In genomic region chr16:70708381-70709253, GRCh38 we compare ENCODE assay signal across 18 cellular contexts. TPM values are rescaled to one million over a fixed set of nuclear protein-coding genes. Genes with fewer than 3 reads are reported as not detected.
A peak's percentile ranks its signal among the peaks of the same experiment; 100 is the strongest.
DNase-seq lines count a peak whose midpoint lies in the region; FAIRE-seq and TF ChIP-seq lines count a peak whose summit lies in the region.
"Had no signal": no experiment of that assay in that cellular context is flagged by ENCODE, and none has a peak within 500 bp of the region (broad histone marks: within the 10 kb centered on the region; RNA-seq: fewer than 3 reads in every experiment).

No MANE protein-coding gene starts in this region.

- H3K9me3 Mint-ChIP-seq in activated CD4-positive, alpha-beta T cell treated with anti-CD3 and anti-CD28 coated beads, Interleukin-2, amount 10 ng/mL, durations not matched to agents 7 days and 5 days, result no peaks in the 10 kb centered on the region
- H3K9me3 Mint-ChIP-seq in neural crest cell (no peaks in the 10 kb centered on the region), type B pancreatic cell (peaks cover 4% of the 10 kb centered on the region)
- H3K9me3 Mint-ChIP-seq: activated T-cell treated with anti-CD3 and anti-CD28 coated beads, Interleukin-2, amount 50 U/mL, for 4 hours; naive thymus-derived CD8-positive, alpha-beta T cell had no signal

- H3K4me3 Mint-ChIP-seq in activated CD4-positive, alpha-beta T cell treated with anti-CD3 and anti-CD28 coated beads, Interleukin-2, amount 10 ng/mL, durations not matched to agents 7 days and 5 days, result no peak overlapping the region
- H3K4me3 Mint-ChIP-seq in neural crest cell, result no peak overlapping the region
- H3K4me3 Mint-ChIP-seq in type B pancreatic cell, result no peak overlapping the region
- H3K4me3 Mint-ChIP-seq: activated T-cell treated with anti-CD3 and anti-CD28 coated beads, Interleukin-2, amount 50 U/mL, for 4 hours; naive thymus-derived CD8-positive, alpha-beta T cell had no signal

- no peak overlapping the region for H2AFZ ChIP-seq in endothelial cell of umbilical vein (ENCODE audit: low read depth, low read length)

- H3K79me2 ChIP-seq in endothelial cell of umbilical vein (ENCODE audit: control insufficient read depth, insufficient read depth, low read length), result no peaks in the 10 kb centered on the region

- H3K27me3 Mint-ChIP-seq in activated CD4-positive, alpha-beta T cell treated with anti-CD3 and anti-CD28 coated beads, Interleukin-2, amount 10 ng/mL, durations not matched to agents 7 days and 5 days, result no peaks in the 10 kb centered on the region
- H3K27me3 Mint-ChIP-seq in neural crest cell (ENCODE audit: low read depth) (no peaks in the 10 kb centered on the region), type B pancreatic cell (no peaks in the 10 kb centered on the region)
- H3K27me3 Mint-ChIP-seq: naive thymus-derived CD8-positive, alpha-beta T cell had no signal

- no peak for TF ChIP-seq CTCF in endothelial cell of umbilical vein (IDR thresholded peaks at IDR 0.05; ENCODE audit: extremely low read depth in 1 of 2, insufficient read depth in 1 of 2, low read depth in 1 of 2, low read length in 2 of 2)
- no peak for TF ChIP-seq CTCF in neural crest cell (conservative IDR thresholded peaks at IDR 0.05)
- TF ChIP-seq CTCF in type B pancreatic cell (conservative IDR thresholded peaks at IDR 0.05), result no peak
- no peak for TF ChIP-seq CTCF in A673 (conservative IDR thresholded peaks at IDR 0.05; ENCODE audit: low read depth, low read length)

- H3K4me1 ChIP-seq in endothelial cell of umbilical vein (ENCODE audit: control insufficient read depth, extremely low read depth, insufficient read depth, low read length), result peaks cover 38% of the 10 kb centered on the region
- peaks cover 4% of the 10 kb centered on the region for H3K4me1 ChIP-seq in A673 (ENCODE audit: insufficient read depth, low read length, poor library complexity, severe bottlenecking)

- H3K4me1 Mint-ChIP-seq in activated CD4-positive, alpha-beta T cell treated with anti-CD3 and anti-CD28 coated beads, Interleukin-2, amount 10 ng/mL, durations not matched to agents 7 days and 5 days, result peaks cover 16% of the 10 kb centered on the region
- H3K4me1 Mint-ChIP-seq in neural crest cell (peaks cover 28% of the 10 kb centered on the region), type B pancreatic cell (ENCODE audit: unreplicated experiment) (peaks cover 26% of the 10 kb centered on the region)

- peaks cover 2% of the 10 kb centered on the region for H3K36me3 Mint-ChIP-seq in activated CD4-positive, alpha-beta T cell treated with anti-CD3 and anti-CD28 coated beads, Interleukin-2, amount 10 ng/mL, durations not matched to agents 7 days and 5 days (ENCODE audit: low read depth)
- no peaks in the 10 kb centered on the region for H3K36me3 Mint-ChIP-seq in neural crest cell (ENCODE audit: low read depth)
- H3K36me3 Mint-ChIP-seq in type B pancreatic cell, result peaks cover 9% of the 10 kb centered on the region

- no peak overlapping the region for H3K4me2 ChIP-seq in endothelial cell of umbilical vein (ENCODE audit: insufficient read depth, low read length)

- no peaks in the 10 kb centered on the region for H4K20me1 ChIP-seq in endothelial cell of umbilical vein (replicated peaks; ENCODE audit: control insufficient read depth, extremely low read depth, insufficient read depth, low read length)

- no peaks in the 10 kb centered on the region for H3K36me3 ChIP-seq in endothelial cell of umbilical vein (ENCODE audit: control insufficient read depth in 2 of 2, extremely low read depth in 1 of 2, insufficient read depth in 2 of 2, low read length in 2 of 2)
- H3K36me3 ChIP-seq in A673 (ENCODE audit: insufficient read depth, low read length, poor library complexity, severe bottlenecking), result no peaks in the 10 kb centered on the region
- H3K36me3 ChIP-seq: HAP-1, left ventricle myocardium inferior had no signal

- no peak overlapping the region for H3K4me3 ChIP-seq in endothelial cell of umbilical vein (replicated peaks in 1 of 3; ENCODE audit: insufficient read depth in 1 of 3, low read depth in 1 of 3, low read length in 3 of 3)
- H3K4me3 ChIP-seq in A673 (ENCODE audit: low read depth, low read length, poor library complexity, severe bottlenecking), result no peak overlapping the region
- H3K4me3 ChIP-seq: HAP-1, left ventricle myocardium inferior had no signal

- intact Hi-C loops in endothelial cell of umbilical vein (cut with micrococcal nuclease) (no loop called here), A673 (cut with micrococcal nuclease; ENCODE audit: unreplicated experiment) (no loop called here)

- H3K9ac ChIP-seq in endothelial cell of umbilical vein (replicated peaks; ENCODE audit: extremely low read depth, insufficient read depth, low read length), result no peak overlapping the region

- peak overlapping the region; percentile 68 for H3K27ac Mint-ChIP-seq in activated CD4-positive, alpha-beta T cell treated with anti-CD3 and anti-CD28 coated beads, Interleukin-2, amount 10 ng/mL, durations not matched to agents 7 days and 5 days
- H3K27ac Mint-ChIP-seq in neural crest cell (ENCODE audit: unreplicated experiment) (peak overlapping the region; percentile 89), type B pancreatic cell (peak overlapping the region; percentile 46)

- no peak for TF ChIP-seq POLR2A in endothelial cell of umbilical vein (IDR thresholded peaks at IDR 0.05; ENCODE audit: low read depth, low read length)

- BruUV-seq in endothelial cell of umbilical vein (replicated peaks; lab: Mats Ljungman, UMichigan) (no TSS peak), A673 (replicated peaks; lab: Mats Ljungman, UMichigan) (no TSS peak)

- CTCF ChIA-PET in activated CD4-positive, alpha-beta T cell treated with anti-CD3 and anti-CD28 coated beads, Interleukin-2, amount 10 ng/mL, durations not matched to agents 7 days and 5 days (lab: Charles Lee), result interaction anchor here (1.0 kb wide), 1 partner anchor 10 kb away, joined by 3 read pairs; no protein-coding TSS in a partner anchor
- CTCF ChIA-PET in endothelial cell of umbilical vein (lab: Charles Lee) (interaction anchor here (1.1 to 1.8 kb wide), 4 partner anchors 11 to 30 kb away, joined by 4 to 8 read pairs (median 4); no protein-coding TSS in a partner anchor), A673 (lab: Charles Lee) (no interaction called here)

- no peak for DNase-seq in activated CD4-positive, alpha-beta T cell treated with anti-CD3 and anti-CD28 coated beads, Interleukin-2, amount 10 ng/mL, durations not matched to agents 7 days and 5 days
- no peak for DNase-seq in activated CD4-positive, alpha-beta T cell treated with anti-CD3 and anti-CD28 coated beads, Interleukin-2, amount 50 U/mL, for 1 hour
- DNase-seq in endothelial cell of umbilical vein (ENCODE audit: low read depth, low spot score), result peak; percentile 13
- no peak for DNase-seq in neural crest cell (ENCODE audit: low read depth, low spot score)
- DNase-seq in type B pancreatic cell (ENCODE audit: extremely low spot score, unreplicated experiment), result no peak
- no peak for DNase-seq in T1000 (lab: John Stamatoyannopoulos, UW)
- no peak for DNase-seq in A673 (ENCODE audit: low spot score)
- no peak for DNase-seq in urothelium cell line (ENCODE audit: low spot score)
- DNase-seq: activated T-cell treated with anti-CD3 and anti-CD28 coated beads, Interleukin-2, amount 50 U/mL, for 4 hours; effector CD8-positive, alpha-beta T cell; left ventricle myocardium inferior; naive thymus-derived CD8-positive, alpha-beta T cell; NCI-H2081; NCI-H510A treated with DMSO at 0.1 percent for 48 hours; stimulated activated CD4-positive, alpha-beta T cell treated with anti-CD3 and anti-CD28 coated beads, Interleukin-1b, Interleukin-23, amount 100 ng/mL, for 48 hours had no signal

- FAIRE-seq in endothelial cell of umbilical vein (lab: Jason Lieb, UNC), result peak; percentile 82
- FAIRE-seq in urothelium cell line (lab: Jason Lieb, UNC), result no peak
- FAIRE-seq: TTC549 had no signal

- H3K9me1 ChIP-seq in endothelial cell of umbilical vein (replicated peaks; ENCODE audit: control insufficient read depth, extremely low read depth, insufficient read depth, low read length), result no peaks in the 10 kb centered on the region

- H3K27ac ChIP-seq in endothelial cell of umbilical vein (ENCODE audit: insufficient read depth, low read depth, low read length) (no peak overlapping the region), A673 (ENCODE audit: low read depth, low read length, poor library complexity, severe bottlenecking) (no peak overlapping the region)
- H3K27ac ChIP-seq: 22Rv1, left ventricle myocardium inferior had no signal

- POLR2A ChIA-PET in activated CD4-positive, alpha-beta T cell treated with anti-CD3 and anti-CD28 coated beads, Interleukin-2, amount 10 ng/mL, durations not matched to agents 7 days and 5 days (lab: Charles Lee), result interaction anchor here (0.6 kb wide), 1 partner anchor 24 kb away, joined by 4 read pairs; no protein-coding TSS in a partner anchor
- POLR2A ChIA-PET in endothelial cell of umbilical vein (lab: Charles Lee) (no interaction called here), A673 (lab: Charles Lee; ENCODE audit: low non-redundant PET) (no interaction called here)

- no peaks in the 10 kb centered on the region for H3K27me3 ChIP-seq in endothelial cell of umbilical vein (ENCODE audit: control insufficient read depth in 2 of 2, insufficient read depth in 2 of 2, low read length in 2 of 2)
- no peaks in the 10 kb centered on the region for H3K27me3 ChIP-seq in A673 (replicated peaks; ENCODE audit: insufficient read depth, low read depth, low read length, poor library complexity)

- dilution Hi-C loops in endothelial cell of umbilical vein (cut with MboI; ENCODE audit: extremely low pct_ligation_motif_present, low sequenced_read_pairs), result no loop called here

- no peaks in the 10 kb centered on the region for H3K9me3 ChIP-seq in endothelial cell of umbilical vein (replicated peaks; ENCODE audit: control insufficient read depth, insufficient read depth, low read length)
- no peaks in the 10 kb centered on the region for H3K9me3 ChIP-seq in A673 (ENCODE audit: low read depth, low read length, poor library complexity, severe bottlenecking)
- H3K9me3 ChIP-seq: HAP-1, left ventricle myocardium inferior had no signal

TF ChIP-seq in endothelial cell of umbilical vein, 7 proteins besides CTCF, POLR2A, EP300 and RAD21 (continues in another document):
- peak; percentile 34 for TF ChIP-seq POLR2AphosphoS5 (IDR thresholded peaks at IDR 0.05; ENCODE audit: insufficient read depth, low read depth, low read length)

RNA-seq across cellular contexts. Expression of gene MTSS2, which starts 22.8 kb away (rescaled TPM):
- total RNA-seq in activated CD4-positive, alpha-beta T cell treated with anti-CD3 and anti-CD28 coated beads, Interleukin-2, amount 10 ng/mL, durations not matched to agents 7 days and 5 days, result 1 to 10 TPM; 7.1 to 9.2 TPM
- 37.6 and 42.3 TPM in 2 replicates for total RNA-seq in endothelial cell of umbilical vein
- polyA plus RNA-seq in endothelial cell of umbilical vein, result 38.4 and 41.3 TPM in 2 replicates
- 32.0 and 51.0 TPM in 2 replicates for polyA plus RNA-seq in endothelial cell of umbilical vein (2011; cell fraction: cytosol; rRNA removed)
- 55.2 and 60.0 TPM in 2 replicates for polyA plus RNA-seq in endothelial cell of umbilical vein (2011; cell fraction: nucleus; rRNA removed)
- polyA plus RNA-seq in endothelial cell of umbilical vein (2012), result 39.0 and 64.5 TPM in 2 replicates
- 13.4 and 35.5 TPM in 2 replicates for polyA minus RNA-seq in endothelial cell of umbilical vein
- 42.5 TPM for polyA minus RNA-seq in endothelial cell of umbilical vein (2011; cell fraction: cytosol; rRNA and poly(A)+ RNA removed)
- polyA minus RNA-seq in endothelial cell of umbilical vein (2011; cell fraction: nucleus; rRNA and poly(A)+ RNA removed), result 20.4 and 36.5 TPM in 2 replicates
- total RNA-seq in neural crest cell, result 93.3 and 95.0 TPM in 2 replicates
- 92.2 and 118 TPM in 2 replicates for total RNA-seq in type B pancreatic cell (ENCODE audit: low replicate concordance)
- total RNA-seq in A673 (2021), result 47.6 and 54.8 TPM in 2 replicates
